32 cellular contexts compared by ENCODE assay signal in the genomic region with DNA sequence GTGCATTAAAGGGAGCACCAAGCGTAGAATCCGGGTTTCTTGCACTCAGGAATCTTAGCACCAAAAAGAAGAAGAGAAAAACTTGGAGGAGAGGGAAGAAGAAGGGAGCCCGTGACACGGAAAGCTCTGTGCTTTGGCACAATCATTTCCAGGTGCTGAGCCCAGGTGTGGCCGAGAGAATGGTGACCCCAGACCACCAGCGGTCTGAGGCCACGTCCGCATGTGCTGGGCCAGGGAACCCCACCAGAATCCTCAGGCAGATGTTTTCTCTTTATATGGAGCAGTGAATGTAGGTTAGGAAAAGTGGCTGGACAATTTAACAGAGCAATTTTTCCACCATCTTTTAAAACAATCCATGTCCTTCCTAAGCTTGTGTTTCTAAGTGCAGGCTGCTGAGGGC.
"Had no signal": no experiment of that assay in that cellular context is flagged by ENCODE, and none has a peak within 500 bp of the region (broad histone marks: within the 10 kb centered on the region; RNA-seq: fewer than 3 reads in every experiment).

No MANE protein-coding gene starts in this region.

- ATAC-seq: activated naive CD4-positive, alpha-beta T cell treated with anti-CD3 and anti-CD28 coated beads, Interleukin-2, amount 50 U/mL, for 72 hours; activated naive CD8-positive, alpha-beta T cell treated with anti-CD3 and anti-CD28 coated beads, Interleukin-2, amount 50 U/mL, for 24 hours; activated T-cell treated with anti-CD3 and anti-CD28 coated beads, Interleukin-2, amount 50 U/mL, for 4 hours; activated T-cell treated with anti-CD3 and anti-CD28 coated beads, Interleukin-2, amount 50 U/mL, for 72 hours; activated T-helper 17 cell treated with anti-CD3 and anti-CD28 coated beads, Interleukin-2, amount 50 U/mL, for 72 hours; body of pancreas had no signal

- H3K4me1 ChIP-seq: adrenal gland, ascending aorta, body of pancreas, breast epithelium had no signal

- DNase-seq: activated effector memory CD4-positive, alpha-beta T cell treated with anti-CD3 and anti-CD28 coated beads, Interleukin-2, amount 50 U/mL, for 16 hours; activated effector memory CD4-positive, alpha-beta T cell treated with Interleukin-2 at 50 U/mL for 16 hours; activated gamma-delta T cell; activated gamma-delta T cell treated with Interleukin-2 at 50 U/mL for 16 hours; activated naive CD4-positive, alpha-beta T cell; activated naive CD4-positive, alpha-beta T cell treated with anti-CD3 and anti-CD28 coated beads for 36 hours; activated naive CD4-positive, alpha-beta T cell treated with anti-CD3 and anti-CD28 coated beads, Interleukin-2, amount 10 ng/mL, durations not matched to agents 7 days and 5 days; activated naive CD4-positive, alpha-beta T cell treated with anti-CD3 and anti-CD28 coated beads, Interleukin-2, amount 50 U/mL, for 16 hours; activated naive CD4-positive, alpha-beta T cell treated with Interleukin-2 at 50 U/mL for 16 hours; activated naive CD8-positive, alpha-beta T cell treated with anti-CD3 and anti-CD28 coated beads for 36 hours; activated naive CD8-positive, alpha-beta T cell treated with anti-CD3 and anti-CD28 coated beads, Interleukin-2, amount 10 ng/mL, durations not matched to agents 7 days and 5 days; activated naive CD8-positive, alpha-beta T cell treated with anti-CD3 and anti-CD28 coated beads, Interleukin-2, amount 50 U/mL, for 24 hours; activated T-cell treated with anti-CD3 and anti-CD28 coated beads, Interleukin-2, amount 50 U/mL, for 1 hour; activated T-cell treated with anti-CD3 and anti-CD28 coated beads, Interleukin-2, amount 50 U/mL, for 24 hours; activated T-cell treated with anti-CD3 and anti-CD28 coated beads, Interleukin-2, amount 50 U/mL, for 4 hours; activated T-cell treated with anti-CD3 and anti-CD28 coated beads, Interleukin-2, amount 50 U/mL, for 48 hours; activated T-cell treated with anti-CD3 and anti-CD28 coated beads, Interleukin-2, amount 50 U/mL, for 72 hours; adrenal gland; amniotic stem cell; amygdala; anterior cingulate cortex; aorta; body of pancreas; brain microvascular endothelial cell; caudate nucleus; central memory CD4-positive, alpha-beta T cell; cerebellar nuclear complex had no signal

- H3K9me3 ChIP-seq: adrenal gland, ascending aorta, body of pancreas, breast epithelium had no signal

- H3K4me3 ChIP-seq: adrenal gland, ascending aorta, body of pancreas, breast epithelium, cardiac muscle cell had no signal

- H3K27ac ChIP-seq: adrenal gland, ascending aorta, body of pancreas, brain microvascular endothelial cell, breast epithelium, cardiac muscle cell had no signal

- H3K36me3 ChIP-seq: adrenal gland, ascending aorta, brain microvascular endothelial cell, breast epithelium, cardiac muscle cell had no signal

- H3K27me3 ChIP-seq: adrenal gland, ascending aorta, body of pancreas, brain microvascular endothelial cell, breast epithelium, cardiac muscle cell had no signal
